ENCODE assay signal across 8 cellular contexts in the genomic region with DNA sequence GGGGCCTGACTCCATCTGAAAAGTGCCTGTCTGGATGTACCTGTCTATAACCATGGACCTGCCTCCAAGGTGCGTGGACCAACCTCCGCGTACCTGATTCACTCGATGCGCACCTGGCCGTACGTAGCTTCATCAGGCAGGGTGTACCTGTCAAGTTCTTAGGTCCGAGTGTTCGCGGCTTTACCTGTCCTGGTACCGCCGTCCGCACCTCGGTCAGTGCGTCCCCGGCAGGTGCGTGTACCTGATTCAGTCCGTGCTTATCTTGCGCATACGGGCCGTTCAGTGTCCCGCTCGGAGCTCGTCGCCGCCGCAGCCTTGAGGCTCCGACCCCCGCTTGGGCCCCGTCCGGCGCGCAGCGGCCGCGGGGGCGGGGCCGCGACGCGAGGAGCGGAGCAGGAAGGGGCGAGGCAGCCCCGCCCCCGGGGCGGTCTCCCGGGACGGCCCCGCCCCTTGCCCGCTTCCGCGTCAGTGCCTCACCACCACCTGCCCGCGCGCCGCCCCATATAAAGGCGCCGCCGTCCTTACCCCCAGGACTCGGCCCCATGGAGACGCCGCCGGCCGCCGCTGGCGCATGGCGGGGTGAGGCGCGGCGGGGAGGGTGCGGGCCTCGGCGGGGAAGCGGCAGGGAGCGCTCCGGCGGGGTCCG. TPM values are rescaled to one million over a fixed set of nuclear protein-coding genes. Genes with fewer than 3 reads are reported as not detected.
DNase-seq lines count a peak whose midpoint lies in the region; ATAC-seq and TF ChIP-seq lines count a peak whose summit lies in the region.

A gene (plus strand): TSS at position 530 of the 646 bp plus-strand sequence. CDS start 917 bp downstream, outside the sequence.

- DNase-seq in A673 (ENCODE audit: low spot score) (peak; percentile 88), NCI-H460 (ENCODE audit: extremely low read depth, low read depth) (peak; percentile 85), chondrocyte (ENCODE audit: low spot score) (peak; percentile 86), kidney tubule cell (ENCODE audit: low spot score) (peak; percentile 95)
- DNase-seq in activated CD4-positive, alpha-beta T cell treated with anti-CD3 and anti-CD28 coated beads for 36 hours, result peak; percentile 96
- peak; percentile 82 to 90 (median 86) for DNase-seq in stimulated activated CD4-positive, alpha-beta T cell treated with anti-CD3 and anti-CD28 coated beads, Interleukin-1b, Interleukin-23, amount 100 ng/mL, for 24 hours (ENCODE audit: low read depth in 4 of 4, low spot score in 1 of 4)

- H3K9me3 Mint-ChIP-seq in activated CD4-positive, alpha-beta T cell treated with anti-CD3 and anti-CD28 coated beads for 36 hours (ENCODE audit: low read depth), result no peaks in the 10 kb centered on the region
- H3K9me3 Mint-ChIP-seq in chondrocyte (ENCODE audit: low read depth), result no peaks in the 10 kb centered on the region

- H3K27ac ChIP-seq in A673 (ENCODE audit: low read depth, low read length, poor library complexity, severe bottlenecking), result peak within 1 kb of the TSS; percentile 82

- H3K36me3 Mint-ChIP-seq in activated CD4-positive, alpha-beta T cell treated with anti-CD3 and anti-CD28 coated beads for 36 hours (ENCODE audit: low read depth), result peaks cover 43% of the 10 kb centered on the region
- H3K36me3 Mint-ChIP-seq in chondrocyte (ENCODE audit: low read depth), result peaks cover 4% of the 10 kb centered on the region

- TF ChIP-seq CTCF in A673 (conservative IDR thresholded peaks at IDR 0.05; ENCODE audit: low read depth, low read length) (no peak), chondrocyte (IDR thresholded peaks at IDR 0.05) (no peak)

- intact Hi-C loops in A673 (cut with micrococcal nuclease; ENCODE audit: unreplicated experiment), result no loop called here
- intact Hi-C loops in activated CD4-positive, alpha-beta T cell treated with anti-CD3 and anti-CD28 coated beads for 36 hours (cut with DNase I, micrococcal nuclease), result loop anchor here (1.0 to 10.0 kb wide), 14 partner anchors 40 to 1539 kb away; a partner anchor contains a TSS

- H3K4me1 Mint-ChIP-seq in activated CD4-positive, alpha-beta T cell treated with anti-CD3 and anti-CD28 coated beads for 36 hours, result peaks cover 43% of the 10 kb centered on the region
- H3K4me1 Mint-ChIP-seq in chondrocyte (ENCODE audit: low read depth), result peaks cover 84% of the 10 kb centered on the region

- H3K4me3 ChIP-seq in A673 (ENCODE audit: low read depth, low read length, poor library complexity, severe bottlenecking), result peak within 1 kb of the TSS; percentile 75

- H3K36me3 ChIP-seq in A673 (ENCODE audit: insufficient read depth, low read length, poor library complexity, severe bottlenecking), result peaks cover 4% of the 10 kb centered on the region

- no TSS peak for BruUV-seq in A673 (replicated peaks; lab: Mats Ljungman, UMichigan)

- no peaks in the 10 kb centered on the region for H3K27me3 Mint-ChIP-seq in activated CD4-positive, alpha-beta T cell treated with anti-CD3 and anti-CD28 coated beads for 36 hours
- no peaks in the 10 kb centered on the region for H3K27me3 Mint-ChIP-seq in chondrocyte (ENCODE audit: low read depth)

- POLR2A ChIA-PET in A673 (lab: Charles Lee; ENCODE audit: low non-redundant PET), result interaction anchor here (0.7 kb wide), 1 partner anchor 81 kb away, joined by 4 read pairs; no protein-coding TSS in a partner anchor
- POLR2A ChIA-PET in activated CD4-positive, alpha-beta T cell treated with anti-CD3 and anti-CD28 coated beads for 36 hours (lab: Charles Lee), result interaction anchor here (0.6 to 4.6 kb wide), 4 partner anchors 8 to 45 kb away, joined by 3 to 30 read pairs (median 3); no protein-coding TSS in a partner anchor

- CTCF ChIA-PET in A673 (lab: Charles Lee), result interaction anchor here (1.1 kb wide), 1 partner anchor 13 kb away, joined by 5 read pairs; no protein-coding TSS in a partner anchor
- CTCF ChIA-PET in activated CD4-positive, alpha-beta T cell treated with anti-CD3 and anti-CD28 coated beads for 36 hours (lab: Charles Lee), result interaction anchor here (1.3 to 2.0 kb wide), 4 partner anchors 8 to 41 kb away, joined by 3 to 16 read pairs (median 8); a partner anchor contains a TSS

- H3K9me3 ChIP-seq in A673 (ENCODE audit: low read depth, low read length, poor library complexity, severe bottlenecking), result no peaks in the 10 kb centered on the region

- peak within 1 kb of the TSS; percentile 95 for H3K4me3 Mint-ChIP-seq in activated CD4-positive, alpha-beta T cell treated with anti-CD3 and anti-CD28 coated beads for 36 hours
- peak within 1 kb of the TSS; percentile 80 for H3K4me3 Mint-ChIP-seq in chondrocyte (ENCODE audit: unreplicated experiment)

- H3K27me3 ChIP-seq in A673 (replicated peaks; ENCODE audit: insufficient read depth, low read depth, low read length, poor library complexity), result no peaks in the 10 kb centered on the region

- H3K4me1 ChIP-seq in A673 (ENCODE audit: insufficient read depth, low read length, poor library complexity, severe bottlenecking), result peaks cover 58% of the 10 kb centered on the region

- peak; percentile 36 for ATAC-seq in GM18858 (IDR thresholded peaks at IDR 0.05; ENCODE audit: unreplicated experiment)
- ATAC-seq in HG03108 (IDR thresholded peaks at IDR 0.05; ENCODE audit: unreplicated experiment), result peak; percentile 60
- peak; percentile 46 for ATAC-seq in activated CD4-positive, alpha-beta T cell treated with anti-CD3 and anti-CD28 coated beads for 36 hours

- peak within 1 kb of the TSS; percentile 98 for H3K27ac Mint-ChIP-seq in activated CD4-positive, alpha-beta T cell treated with anti-CD3 and anti-CD28 coated beads for 36 hours
- peak within 1 kb of the TSS; percentile 98 for H3K27ac Mint-ChIP-seq in chondrocyte (ENCODE audit: unreplicated experiment)

RNA-seq across cellular contexts. Expression of the gene that starts here (rescaled TPM):
- 4.8 and 5.4 TPM in 2 replicates for total RNA-seq in A673 (2021)
- total RNA-seq in NCI-H460 (2014; rRNA removed; shearing (Covaris generic)), result 12.3 and 12.9 TPM in 2 replicates
- 48.0 and 65.8 TPM in 2 replicates for polyA plus RNA-seq in NCI-H460 (2014; cell fraction: nucleus; rRNA removed)
- 10 to 100 TPM; 29.7 to 31.2 TPM for total RNA-seq in activated CD4-positive, alpha-beta T cell treated with anti-CD3 and anti-CD28 coated beads for 36 hours
- 5.9 to 7.5 TPM (median 6.9 TPM) in 3 replicates for total RNA-seq in chondrocyte

Comparison
In these comparisons a context has a peak if more than half of its experiments do, and no peak if none do; other contexts are left out.
1. Peak in every context shown above with its lines: DNase-seq, ATAC-seq, H3K4me3 ChIP-seq and H3K27ac ChIP-seq.